Comparison of ENCODE assay signal across 9 cellular contexts in the genomic region with DNA sequence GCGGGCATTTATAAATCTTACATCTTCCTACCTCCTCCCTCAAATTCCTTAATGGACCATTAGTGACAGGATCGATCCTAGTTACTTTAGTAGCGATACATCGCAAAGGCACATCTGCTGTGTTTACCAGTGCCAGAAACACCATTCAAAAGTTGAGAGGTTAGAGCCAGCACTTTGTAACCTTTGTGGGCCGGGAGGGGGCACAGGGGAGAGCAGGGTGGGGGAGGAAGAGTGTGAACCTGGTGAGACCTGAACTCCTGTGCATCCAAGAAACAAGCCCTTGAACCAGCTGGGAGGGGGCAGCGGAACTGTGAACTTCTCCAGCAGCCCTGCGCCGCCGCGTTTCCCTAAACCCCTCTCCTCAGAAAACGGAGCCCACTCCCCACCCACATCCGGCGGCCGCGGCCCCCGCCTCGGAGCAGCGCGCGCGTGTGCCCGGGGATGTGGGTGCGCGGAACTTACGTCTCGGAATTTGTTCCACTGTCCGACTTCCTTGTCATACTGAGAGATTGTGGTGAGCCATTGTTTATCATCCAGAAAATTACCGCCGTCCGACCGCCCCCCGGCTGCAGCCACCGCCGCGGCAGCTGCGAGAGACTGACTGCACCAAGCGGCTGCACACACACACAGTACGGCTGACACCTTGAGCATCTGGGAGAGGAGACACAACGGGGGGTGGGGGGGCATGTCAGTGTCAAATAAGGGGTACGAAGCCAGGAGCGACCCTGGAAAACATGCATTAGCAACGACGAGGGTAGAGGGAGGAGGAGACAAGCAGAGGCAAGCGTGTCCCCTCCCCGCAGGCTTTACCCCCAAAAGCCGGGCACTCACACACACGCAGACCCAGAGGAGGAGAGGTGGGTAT. TPM values are rescaled to one million over a fixed set of nuclear protein-coding genes. Genes with fewer than 3 reads are reported as not detected.
DNase-seq lines count a peak whose midpoint lies in the region; ATAC-seq and TF ChIP-seq lines count a peak whose summit lies in the region.
"Had no signal": no experiment of that assay in that cellular context is flagged by ENCODE, and none has a peak within 500 bp of the region (broad histone marks: within the 10 kb centered on the region; RNA-seq: fewer than 3 reads in every experiment).

No MANE protein-coding gene starts in this region.

- no peaks in the 10 kb centered on the region for H3K36me3 Mint-ChIP-seq in activated T-helper 1 cell treated with anti-CD3 and anti-CD28 coated beads, Interleukin-12 subunit alpha, Interleukin-12 subunit beta, Interleukin-2, Interleukin-4 antibody, amounts not matched to agents 30 ng/mL and 10 ng/mL and 1 ng/mL, durations not matched to agents 14 hours and 24 hours and 36 hours (ENCODE audit: low read depth)

- no peak for TF ChIP-seq POLR2A in adrenal gland (IDR thresholded peaks at IDR 0.05)

- H3K27ac ChIP-seq in adrenal gland, result peak overlapping the region in 1 of 5 donors; percentile 56

- H3K27me3 ChIP-seq in adrenal gland, result no peaks in the 10 kb centered on the region

- no peaks in the 10 kb centered on the region for H3K4me1 ChIP-seq in adrenal gland (replicated peaks in 1 of 2)

- TF ChIP-seq CTCF in adrenal gland (IDR thresholded peaks at IDR 0.05), result no peak

- no peak for DNase-seq in activated T-helper 1 cell treated with anti-CD3 and anti-CD28 coated beads, Interleukin-12 subunit alpha, Interleukin-12 subunit beta, Interleukin-2, Interleukin-4 antibody, amounts not matched to agents 30 ng/mL and 10 ng/mL and 1 ng/mL, durations not matched to agents 14 hours and 24 hours and 36 hours (ENCODE audit: low spot score)
- DNase-seq in hippocampal formation (lab: John Stamatoyannopoulos, UW), result peak; percentile 49 to 70
- DNase-seq in skeletal muscle cell (ENCODE audit: low read depth), result no peak
- DNase-seq in adrenal gland, result no peak
- DNase-seq in occipital lobe (lab: John Stamatoyannopoulos, UW), result no peak
- DNase-seq in GM19240 (ENCODE audit: insufficient read length, low spot score), result no peak

- H3K27me3 Mint-ChIP-seq in activated T-helper 1 cell treated with anti-CD3 and anti-CD28 coated beads, Interleukin-12 subunit alpha, Interleukin-12 subunit beta, Interleukin-2, Interleukin-4 antibody, amounts not matched to agents 30 ng/mL and 10 ng/mL and 1 ng/mL, durations not matched to agents 14 hours and 24 hours and 36 hours (ENCODE audit: insufficient read depth), result peaks cover 28% of the 10 kb centered on the region

- peak overlapping the region; percentile 67 for H3K4me3 Mint-ChIP-seq in activated T-helper 1 cell treated with anti-CD3 and anti-CD28 coated beads, Interleukin-12 subunit alpha, Interleukin-12 subunit beta, Interleukin-2, Interleukin-4 antibody, amounts not matched to agents 30 ng/mL and 10 ng/mL and 1 ng/mL, durations not matched to agents 14 hours and 24 hours and 36 hours

- no peaks in the 10 kb centered on the region for H3K36me3 ChIP-seq in adrenal gland (replicated peaks in 1 of 2)

- no peaks in the 10 kb centered on the region for H3K9me3 Mint-ChIP-seq in activated T-helper 1 cell treated with anti-CD3 and anti-CD28 coated beads, Interleukin-12 subunit alpha, Interleukin-12 subunit beta, Interleukin-2, Interleukin-4 antibody, amounts not matched to agents 30 ng/mL and 10 ng/mL and 1 ng/mL, durations not matched to agents 14 hours and 24 hours and 36 hours

- peak; percentile 73 for ATAC-seq in GM18519 (IDR thresholded peaks at IDR 0.05; ENCODE audit: low FRiP score, unreplicated experiment)
- peak; percentile 58 for ATAC-seq in HG03139 (IDR thresholded peaks at IDR 0.05; ENCODE audit: unreplicated experiment)

- H3K9me3 ChIP-seq in adrenal gland (replicated peaks in 1 of 3), result no peaks in the 10 kb centered on the region

- 2 to 5% (median 4%) methylated on average over 13 to 47 of the region's 47 CpGs for WGBS in adrenal gland, 4 donors

- H3K4me3 ChIP-seq in skeletal muscle cell (ENCODE audit: low read depth, low read length), result peak overlapping the region; percentile 64
- peak overlapping the region in 1 of 4 donors; percentile 50 for H3K4me3 ChIP-seq in adrenal gland

- peaks cover 9% of the 10 kb centered on the region for H3K4me1 Mint-ChIP-seq in activated T-helper 1 cell treated with anti-CD3 and anti-CD28 coated beads, Interleukin-12 subunit alpha, Interleukin-12 subunit beta, Interleukin-2, Interleukin-4 antibody, amounts not matched to agents 30 ng/mL and 10 ng/mL and 1 ng/mL, durations not matched to agents 14 hours and 24 hours and 36 hours (ENCODE audit: low read depth)

- no peak overlapping the region for H3K27ac Mint-ChIP-seq in activated T-helper 1 cell treated with anti-CD3 and anti-CD28 coated beads, Interleukin-12 subunit alpha, Interleukin-12 subunit beta, Interleukin-2, Interleukin-4 antibody, amounts not matched to agents 30 ng/mL and 10 ng/mL and 1 ng/mL, durations not matched to agents 14 hours and 24 hours and 36 hours

- intact Hi-C loops in activated T-helper 1 cell treated with anti-CD3 and anti-CD28 coated beads, Interleukin-12 subunit alpha, Interleukin-12 subunit beta, Interleukin-2, Interleukin-4 antibody, amounts not matched to agents 30 ng/mL and 10 ng/mL and 1 ng/mL, durations not matched to agents 14 hours and 24 hours and 36 hours (cut with micrococcal nuclease), result no loop called here
- intact Hi-C loops in adrenal gland (cut with DNase I), result no loop called here

RNA-seq across cellular contexts. Expression of a gene that starts 0.5 kb away (rescaled TPM):
- not detected in 2 replicates for total RNA-seq in activated T-helper 1 cell treated with anti-CD3 and anti-CD28 coated beads, Interleukin-12 subunit alpha, Interleukin-12 subunit beta, Interleukin-2, Interleukin-4 antibody, amounts not matched to agents 30 ng/mL and 10 ng/mL and 1 ng/mL, durations not matched to agents 14 hours and 24 hours and 36 hours
- total RNA-seq in adrenal gland (10 to 100 TPM in 2 of 8 donors, 1 to 10 TPM in 2, under 1 TPM in 3, not detected in 1; 0.18 to 23.6 (median 2.7) TPM), occipital lobe (15.1 TPM)
- 10 to 100 TPM in 1 of 3 donors, 1 to 10 TPM in 2; 3.0 to 30.3 (median 6.4) TPM for polyA plus RNA-seq in adrenal gland
- total RNA-seq: T-helper 2 cell treated with Interferon-gamma antibody and Interleukin-4, amounts not matched to agents 100 ng/mL and 5 ng/mL, for 36 hours had no signal

Comparison
In these comparisons a context has a peak if more than half of its experiments do, and no peak if none do; other contexts are left out.
1. DNase-seq: peak in hippocampal formation (2 of 2); none in activated T-helper 1 cell treated with anti-CD3 and anti-CD28 coated beads, Interleukin-12 subunit alpha, Interleukin-12 subunit beta, Interleukin-2, Interleukin-4 antibody, amounts not matched to agents 30 ng/mL and 10 ng/mL and 1 ng/mL, durations not matched to agents 14 hours and 24 hours and 36 hours (single experiment), skeletal muscle cell (single experiment), adrenal gland (0 of 7), occipital lobe (single experiment) and GM19240 (single experiment).